In the genomic region with DNA sequence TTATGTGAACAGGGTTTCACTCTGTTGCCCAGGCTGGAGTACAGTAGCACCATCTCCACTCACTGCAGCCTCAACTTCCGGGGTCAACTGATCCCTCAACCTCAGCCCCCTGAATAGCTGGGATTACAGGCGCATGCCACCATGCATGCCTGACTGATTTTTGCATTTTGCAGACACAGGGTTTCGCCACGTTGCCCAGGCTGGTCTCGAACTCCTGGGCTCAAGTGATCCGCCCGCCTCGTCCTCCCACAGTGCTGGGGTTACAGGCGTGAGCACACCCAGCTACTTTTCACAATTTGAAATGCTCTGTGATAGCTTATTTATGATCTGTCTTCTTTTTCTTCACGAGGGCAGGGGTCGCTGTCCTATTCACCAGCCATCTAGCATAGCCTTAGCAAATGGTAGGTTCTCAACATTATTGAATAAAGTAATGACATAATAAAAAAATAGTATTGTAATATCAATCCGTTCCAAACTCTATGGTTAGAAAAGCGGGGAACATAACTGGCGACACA, we compare ENCODE assay signal across 8 cellular contexts. TPM values are rescaled to one million over a fixed set of nuclear protein-coding genes. Genes with fewer than 3 reads are reported as not detected.
A peak's percentile ranks its signal among the peaks of the same experiment; 100 is the strongest.
DNase-seq lines count a peak whose midpoint lies in the region; ATAC-seq, FAIRE-seq and TF ChIP-seq lines count a peak whose summit lies in the region.
"Had no signal": no experiment of that assay in that cellular context is flagged by ENCODE, and none has a peak within 500 bp of the region (broad histone marks: within the 10 kb centered on the region; RNA-seq: fewer than 3 reads in every experiment).

No MANE protein-coding gene starts in this region.

- dilution Hi-C loops in endothelial cell of umbilical vein (cut with MboI; ENCODE audit: extremely low pct_ligation_motif_present, low sequenced_read_pairs) = no loop called here

- no peak for DNase-seq in Panc1 (ENCODE audit: low read depth, low spot score)
- no peak for DNase-seq in endothelial cell of umbilical vein (ENCODE audit: low read depth, low spot score)
- no peak for DNase-seq in NCI-H748 treated with DMSO at 0.1 percent for 48 hours (lab: John Stamatoyannopoulos, UW)
- DNase-seq in HEK293T (ENCODE audit: extremely low spot score) = no peak

- peaks cover 12% of the 10 kb centered on the region for H3K36me3 ChIP-seq in Panc1 (ENCODE audit: control insufficient read depth, insufficient read depth, low read length)
- H3K36me3 ChIP-seq in endothelial cell of umbilical vein (ENCODE audit: control insufficient read depth in 2 of 2, extremely low read depth in 1 of 2, insufficient read depth in 2 of 2, low read length in 2 of 2) = peaks cover 0 to 1% of the 10 kb centered on the region in 2 experiments
- H3K36me3 ChIP-seq in rectal smooth muscle tissue (ENCODE audit: control insufficient read depth, insufficient read depth, low read length) = no peaks in the 10 kb centered on the region
- H3K36me3 ChIP-seq: uterus had no signal

- H3K9me3 ChIP-seq in Panc1 (ENCODE audit: control insufficient read depth, insufficient read depth, low read depth, low read length) (no peaks in the 10 kb centered on the region), endothelial cell of umbilical vein (replicated peaks; ENCODE audit: control insufficient read depth, insufficient read depth, low read length) (no peaks in the 10 kb centered on the region)
- H3K9me3 ChIP-seq: uterus had no signal

- no peak overlapping the region for H3K4me2 ChIP-seq in endothelial cell of umbilical vein (ENCODE audit: insufficient read depth, low read length)

- TF ChIP-seq POLR2A in endothelial cell of umbilical vein (IDR thresholded peaks at IDR 0.05; ENCODE audit: low read depth, low read length) = no peak

- TF ChIP-seq CTCF in Panc1 (IDR thresholded peaks at IDR 0.05) (no peak), endothelial cell of umbilical vein (IDR thresholded peaks at IDR 0.05; ENCODE audit: extremely low read depth in 1 of 2, insufficient read depth in 1 of 2, low read depth in 1 of 2, low read length in 2 of 2) (no peak)

- H3K4me1 ChIP-seq in Panc1 (ENCODE audit: control insufficient read depth, insufficient read depth, low read length) = peaks cover 40% of the 10 kb centered on the region
- H3K4me1 ChIP-seq in endothelial cell of umbilical vein (ENCODE audit: control insufficient read depth, extremely low read depth, insufficient read depth, low read length) = peaks cover 28% of the 10 kb centered on the region
- peaks cover 7% of the 10 kb centered on the region for H3K4me1 ChIP-seq in rectal smooth muscle tissue (ENCODE audit: control insufficient read depth, insufficient read depth, low read length)

- FAIRE-seq in endothelial cell of umbilical vein (lab: Jason Lieb, UNC) = no peak

- H3K79me2 ChIP-seq in endothelial cell of umbilical vein (ENCODE audit: control insufficient read depth, insufficient read depth, low read length) = peaks cover 45% of the 10 kb centered on the region

- H2AFZ ChIP-seq in endothelial cell of umbilical vein (ENCODE audit: low read depth, low read length) = peak overlapping the region; percentile 10

- H3K4me3 ChIP-seq in Panc1 (ENCODE audit: low read depth in 2 of 2, low read length in 2 of 2) = peak overlapping the region in 1 of 2 experiments; percentile 99; a peak in 2 of 4 replicates
- no peak overlapping the region for H3K4me3 ChIP-seq in endothelial cell of umbilical vein (replicated peaks in 1 of 3; ENCODE audit: insufficient read depth in 1 of 3, low read depth in 1 of 3, low read length in 3 of 3)
- H3K4me3 ChIP-seq in rectal smooth muscle tissue (ENCODE audit: low read length) = peak overlapping the region; percentile 12

- ATAC-seq in GM18870 (IDR thresholded peaks at IDR 0.05; ENCODE audit: unreplicated experiment) = peak; percentile 2
- peak; percentile 32 for ATAC-seq in Panc1
- no peak for ATAC-seq in HG02981 (IDR thresholded peaks at IDR 0.05; ENCODE audit: unreplicated experiment)

- BruUV-seq in Panc1 (replicated peaks; lab: Mats Ljungman, UMichigan) = no TSS peak
- no TSS peak for BruUV-seq in endothelial cell of umbilical vein (replicated peaks; lab: Mats Ljungman, UMichigan)

- H3K27ac ChIP-seq in Panc1 (ENCODE audit: low read length) (peak overlapping the region; percentile 99), endothelial cell of umbilical vein (ENCODE audit: insufficient read depth, low read depth, low read length) (peak overlapping the region; percentile 94), rectal smooth muscle tissue (ENCODE audit: low read depth, low read length) (no peak overlapping the region)

- no peaks in the 10 kb centered on the region for H4K20me1 ChIP-seq in endothelial cell of umbilical vein (replicated peaks; ENCODE audit: control insufficient read depth, extremely low read depth, insufficient read depth, low read length)

- POLR2A ChIA-PET in Panc1 (lab: Charles Lee) = interaction anchor here (0.5 to 1.6 kb wide), 2 partner anchors 9 to 20 kb away, joined by 3 to 6 read pairs; no protein-coding TSS in a partner anchor
- POLR2A ChIA-PET in endothelial cell of umbilical vein (lab: Charles Lee) = interaction anchor here (0.6 to 1.4 kb wide), 2 partner anchors 79 to 718 kb away, joined by 3 to 5 read pairs; a partner anchor contains a TSS
- POLR2A ChIA-PET in HEK293T (lab: Yijun Ruan, JAX) = interaction anchor here (0.8 to 2.5 kb wide), 7 partner anchors 21 to 90 kb away, joined by 3 to 11 read pairs (median 4); a partner anchor contains a TSS

- in situ Hi-C loops in Panc1 (cut with HindIII; ENCODE audit: low pct_unique_long_range_greater_than_20kb, low sequenced_read_pairs) = no loop called here

- CTCF ChIA-PET in Panc1 (lab: Charles Lee) = interaction anchor here (1.0 to 1.1 kb wide), 3 partner anchors 66 to 81 kb away, joined by 3 to 5 read pairs (median 4); a partner anchor contains a TSS
- CTCF ChIA-PET in endothelial cell of umbilical vein (lab: Charles Lee) = interaction anchor here (0.8 to 2.3 kb wide), 11 partner anchors 9 to 420 kb away, joined by 3 to 12 read pairs (median 4); a partner anchor contains a TSS
- CTCF ChIA-PET in HEK293T (lab: Yijun Ruan, JAX) = interaction anchor here (0.7 to 2.7 kb wide), 5 partner anchors 9 to 94 kb away, joined by 3 to 13 read pairs (median 4); no protein-coding TSS in a partner anchor

- H3K9me1 ChIP-seq in endothelial cell of umbilical vein (replicated peaks; ENCODE audit: control insufficient read depth, extremely low read depth, insufficient read depth, low read length) = no peaks in the 10 kb centered on the region

- H3K27me3 ChIP-seq in Panc1 (ENCODE audit: control insufficient read depth, insufficient read depth, low read length) = no peaks in the 10 kb centered on the region
- no peaks in the 10 kb centered on the region for H3K27me3 ChIP-seq in endothelial cell of umbilical vein (ENCODE audit: control insufficient read depth in 2 of 2, insufficient read depth in 2 of 2, low read length in 2 of 2)
- H3K27me3 ChIP-seq in rectal smooth muscle tissue (ENCODE audit: control insufficient read depth, insufficient read depth, low read length) = no peaks in the 10 kb centered on the region
- H3K27me3 ChIP-seq: uterus had no signal

- H3K9ac ChIP-seq in endothelial cell of umbilical vein (replicated peaks; ENCODE audit: extremely low read depth, insufficient read depth, low read length) (no peak overlapping the region), rectal smooth muscle tissue (ENCODE audit: low read length) (no peak overlapping the region)

- intact Hi-C loops in Panc1 (cut with micrococcal nuclease; ENCODE audit: unreplicated experiment) (loop anchor here (10.0 kb wide), 1 partner anchor 172 kb away; no protein-coding TSS in a partner anchor), endothelial cell of umbilical vein (cut with micrococcal nuclease) (loop anchor here (1.0 kb wide), 1 partner anchor 24 kb away; no protein-coding TSS in a partner anchor)

TF ChIP-seq in endothelial cell of umbilical vein, 7 proteins besides CTCF, POLR2A, EP300 and RAD21 (continues in another document):
- no peak for TF ChIP-seq GATA2 (IDR thresholded peaks at IDR 0.05; ENCODE audit: insufficient read depth, insufficient read length, low read depth, low read length)
- TF ChIP-seq, protein P1, sequence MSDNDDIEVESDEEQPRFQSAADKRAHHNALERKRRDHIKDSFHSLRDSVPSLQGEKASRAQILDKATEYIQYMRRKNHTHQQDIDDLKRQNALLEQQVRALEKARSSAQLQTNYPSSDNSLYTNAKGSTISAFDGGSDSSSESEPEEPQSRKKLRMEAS (IDR thresholded peaks at IDR 0.05; ENCODE audit: insufficient read depth, insufficient read length) = no peak
- no peak for TF ChIP-seq FOS (IDR thresholded peaks at IDR 0.05; ENCODE audit: borderline replicate concordance, insufficient read depth, low read length)

TF ChIP-seq in HEK293T, 16 proteins besides CTCF, POLR2A, EP300 and RAD21 (continues in another document):
- TF ChIP-seq CTBP1 (IDR thresholded peaks at IDR 0.05; ENCODE audit: borderline replicate concordance) = no peak
- no peak for TF ChIP-seq ZNF384 (IDR thresholded peaks at IDR 0.05)
- TF ChIP-seq FOXM1 (IDR thresholded peaks at IDR 0.05; ENCODE audit: borderline replicate concordance) = no peak
- TF ChIP-seq NFRKB (IDR thresholded peaks at IDR 0.05) = no peak
- no peak for TF ChIP-seq SP1 (IDR thresholded peaks at IDR 0.05)
- TF ChIP-seq LEF1 (IDR thresholded peaks at IDR 0.05; ENCODE audit: borderline replicate concordance) = no peak
- TF ChIP-seq L3MBTL2 (conservative IDR thresholded peaks at IDR 0.05) = no peak

RNA-seq across cellular contexts. Expression of a gene that starts 0.5 kb away (rescaled TPM):
- total RNA-seq in Panc1 (2021; ENCODE audit: unreplicated experiment) (115 TPM), endothelial cell of umbilical vein (74.6 and 75.2 TPM in 2 replicates)
- 51.5 TPM for polyA plus RNA-seq in Panc1 (2012; ENCODE audit: insufficient read length)
- 52.5 and 73.4 TPM in 2 replicates for polyA plus RNA-seq in endothelial cell of umbilical vein
- 71.1 and 74.7 TPM in 2 replicates for polyA plus RNA-seq in endothelial cell of umbilical vein (2011; cell fraction: cytosol; rRNA removed)
- 190 and 261 TPM in 2 replicates for polyA plus RNA-seq in endothelial cell of umbilical vein (2011; cell fraction: nucleus; rRNA removed)
- 71.0 and 96.4 TPM in 2 replicates for polyA plus RNA-seq in endothelial cell of umbilical vein (2012)
- 51.8 and 75.8 TPM in 2 replicates for polyA minus RNA-seq in endothelial cell of umbilical vein
- polyA minus RNA-seq in endothelial cell of umbilical vein (2011; cell fraction: cytosol; rRNA and poly(A)+ RNA removed) = 33.4 TPM
- 80.8 and 105 TPM in 2 replicates for polyA minus RNA-seq in endothelial cell of umbilical vein (2011; cell fraction: nucleus; rRNA and poly(A)+ RNA removed)

RNA-seq across cellular contexts. Expression of a gene that starts 27.2 kb away (rescaled TPM):
- 4.1 TPM for total RNA-seq in Panc1 (2021; ENCODE audit: unreplicated experiment)
- polyA plus RNA-seq in Panc1 (2012; ENCODE audit: insufficient read length) = 6.6 TPM
- 5.3 and 6.0 TPM in 2 replicates for total RNA-seq in endothelial cell of umbilical vein
- 3.3 and 3.7 TPM in 2 replicates for polyA plus RNA-seq in endothelial cell of umbilical vein
- 3.6 and 4.2 TPM in 2 replicates for polyA plus RNA-seq in endothelial cell of umbilical vein (2011; cell fraction: cytosol; rRNA removed)
- polyA plus RNA-seq in endothelial cell of umbilical vein (2011; cell fraction: nucleus; rRNA removed) = 8.6 and 9.6 TPM in 2 replicates
- 4.7 and 6.3 TPM in 2 replicates for polyA plus RNA-seq in endothelial cell of umbilical vein (2012)
- polyA minus RNA-seq in endothelial cell of umbilical vein = 5.0 and 5.7 TPM in 2 replicates
- polyA minus RNA-seq in endothelial cell of umbilical vein (2011; cell fraction: cytosol; rRNA and poly(A)+ RNA removed) = 0.72 TPM
- polyA minus RNA-seq in endothelial cell of umbilical vein (2011; cell fraction: nucleus; rRNA and poly(A)+ RNA removed) = 14.3 and 15.0 TPM in 2 replicates
